ENCODE assay signal across 38 cellular contexts in the genomic region with DNA sequence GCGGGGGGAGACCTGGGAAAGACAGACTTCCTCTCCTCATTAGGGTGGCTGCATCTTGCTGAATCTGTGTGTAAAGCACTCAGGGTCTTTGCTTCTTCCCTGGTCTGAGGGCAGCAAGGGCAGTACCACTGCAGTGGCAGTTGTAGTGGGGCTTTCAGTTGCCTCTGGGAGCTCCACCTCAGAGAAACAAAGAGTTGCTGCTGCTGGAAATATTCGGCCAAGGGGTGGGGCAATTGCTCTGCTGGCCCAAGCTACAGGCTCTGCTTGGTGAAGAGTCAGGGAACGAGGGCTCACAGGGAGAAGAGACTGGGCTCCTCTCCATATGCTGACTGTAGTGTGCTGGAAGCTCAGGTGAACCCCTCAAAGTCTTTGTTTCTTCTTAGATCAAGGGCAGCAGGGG. TPM values are rescaled to one million over a fixed set of nuclear protein-coding genes. Genes with fewer than 3 reads are reported as not detected.
"Had no signal": no experiment of that assay in that cellular context is flagged by ENCODE, and none has a peak within 500 bp of the region (broad histone marks: within the 10 kb centered on the region; RNA-seq: fewer than 3 reads in every experiment).

No MANE protein-coding gene starts in this region.

- DNase-seq: activated CD4-positive, alpha-beta T cell treated with anti-CD3 and anti-CD28 coated beads, Interleukin-2, amount 10 ng/mL, durations not matched to agents 24 days and 14 days; activated CD4-positive, alpha-beta T cell treated with anti-CD3 and anti-CD28 coated beads, Interleukin-2, amount 50 U/mL, for 4 hours; activated CD8-positive, alpha-beta T cell treated with anti-CD3 and anti-CD28 coated beads for 36 hours; activated gamma-delta T cell; activated naive CD4-positive, alpha-beta T cell treated with anti-CD3 and anti-CD28 coated beads for 36 hours; activated naive CD8-positive, alpha-beta T cell treated with anti-CD3 and anti-CD28 coated beads, Interleukin-2, amount 50 U/mL, for 24 hours; activated T-cell treated with anti-CD3 and anti-CD28 coated beads, Interleukin-2, amount 50 U/mL, for 1 hour; anterior cingulate cortex; caudate nucleus; cerebellar nuclear complex; Kasumi-1; KG1; MG63; NCI-H1048; NCI-H1105 treated with DMSO at 0.1 percent for 48 hours; NCI-H1436; NCI-H1694; NCI-H1930; NCI-H2081 treated with DMSO at 0.1 percent for 48 hours; NCI-H226; NCI-H446 treated with DMSO at 0.1 percent for 48 hours; NCI-H524; NK-92 treated with Interleukin-12 subunit alpha and Interleukin-12 subunit beta, amount 100 ng/mL, for 24 hours; PC-9; SIG-M5; SW 1271; T-helper 1 cell; T-helper 2 cell; T1000; WERI-Rb-1 had no signal

- H3K27ac ChIP-seq: PC-9, RWPE1, WERI-Rb-1 had no signal

- H3K36me3 Mint-ChIP-seq: activated naive CD8-positive, alpha-beta T cell; brain had no signal

- H3K4me3 ChIP-seq: MG63, PC-9 had no signal

- H3K27me3 ChIP-seq: MG63 had no signal

- H3K9me3 ChIP-seq: MG63 had no signal

- ATAC-seq: activated CD8-positive, alpha-beta T cell treated with anti-CD3 and anti-CD28 coated beads for 36 hours; activated naive CD8-positive, alpha-beta T cell treated with anti-CD3 and anti-CD28 coated beads, Interleukin-2, amount 50 U/mL, for 24 hours; Right ventricle myocardium inferior; SK-N-SH treated with all-trans-retinoic acid at 6 μM for 48 hours had no signal

- H2AFZ ChIP-seq: PC-9 had no signal

- H3K4me3 Mint-ChIP-seq: activated CD4-positive, alpha-beta T cell treated with anti-CD3 and anti-CD28 coated beads, Interleukin-2, amount 10 ng/mL, durations not matched to agents 24 days and 14 days; activated CD8-positive, alpha-beta T cell treated with anti-CD3 and anti-CD28 coated beads for 36 hours; activated naive CD4-positive, alpha-beta T cell treated with anti-CD3 and anti-CD28 coated beads for 36 hours; activated naive CD8-positive, alpha-beta T cell; activated naive CD8-positive, alpha-beta T cell treated with anti-CD3 and anti-CD28 coated beads, Interleukin-2, amount 50 U/mL, for 24 hours; brain had no signal

- H3K4me1 Mint-ChIP-seq: activated CD4-positive, alpha-beta T cell treated with anti-CD3 and anti-CD28 coated beads, Interleukin-2, amount 10 ng/mL, durations not matched to agents 24 days and 14 days; activated naive CD8-positive, alpha-beta T cell treated with anti-CD3 and anti-CD28 coated beads, Interleukin-2, amount 50 U/mL, for 24 hours; brain had no signal

- H3K27ac Mint-ChIP-seq: activated CD4-positive, alpha-beta T cell treated with anti-CD3 and anti-CD28 coated beads, Interleukin-2, amount 10 ng/mL, durations not matched to agents 24 days and 14 days; activated CD8-positive, alpha-beta T cell treated with anti-CD3 and anti-CD28 coated beads for 36 hours; activated naive CD4-positive, alpha-beta T cell treated with anti-CD3 and anti-CD28 coated beads for 36 hours; activated naive CD8-positive, alpha-beta T cell; activated naive CD8-positive, alpha-beta T cell treated with anti-CD3 and anti-CD28 coated beads, Interleukin-2, amount 50 U/mL, for 24 hours; activated T-helper 2 cell treated with anti-CD3 and anti-CD28 coated beads, Interferon-gamma antibody, Interleukin-2, Interleukin-4, amounts not matched to agents 10 μg/mL and 5 μg/mL and 100 μg/mL, durations not matched to agents 14 hours and 24 hours and 36 hours; brain had no signal

- H3K36me3 ChIP-seq: MG63, WERI-Rb-1 had no signal

- H3K4me2 ChIP-seq: PC-9 had no signal

RNA-seq across cellular contexts. Expression of gene POSTN, which starts 52.5 kb away (rescaled TPM):
- total RNA-seq: activated CD4-positive, alpha-beta T cell treated with anti-CD3 and anti-CD28 coated beads, Interleukin-2, amount 10 ng/mL, durations not matched to agents 24 days and 14 days; activated CD8-positive, alpha-beta memory T cell treated with anti-CD3 and anti-CD28 coated beads for 36 hours; activated CD8-positive, alpha-beta T cell treated with anti-CD3 and anti-CD28 coated beads for 36 hours; activated naive CD4-positive, alpha-beta T cell treated with anti-CD3 and anti-CD28 coated beads for 36 hours; activated T-helper 2 cell treated with anti-CD3 and anti-CD28 coated beads, Interferon-gamma antibody, Interleukin-2, Interleukin-4, amounts not matched to agents 10 μg/mL and 5 μg/mL and 100 μg/mL, durations not matched to agents 14 hours and 24 hours and 36 hours; PC-9; SK-MEL-5 had no signal
